In genomic region chr17:43344700-43345099, GRCh38 we compare ENCODE assay signal across 32 cellular contexts.
"Had no signal": no experiment of that assay in that cellular context is flagged by ENCODE, and none has a peak within 500 bp of the region (broad histone marks: within the 10 kb centered on the region; RNA-seq: fewer than 3 reads in every experiment).

No MANE protein-coding gene starts in this region.

- H3K27me3 Mint-ChIP-seq: activated CD4-positive, alpha-beta memory T cell treated with anti-CD3 and anti-CD28 coated beads, Interleukin-2, amount 10 ng/mL, durations not matched to agents 7 days and 5 days; activated CD4-positive, alpha-beta T cell treated with anti-CD3 and anti-CD28 coated beads, Interleukin-2, amount 10 ng/mL, durations not matched to agents 7 days and 5 days; activated CD8-positive, alpha-beta memory T cell treated with anti-CD3 and anti-CD28 coated beads, Interleukin-2, amount 10 ng/mL, durations not matched to agents 7 days and 5 days; activated naive CD4-positive, alpha-beta T cell treated with anti-CD3 and anti-CD28 coated beads, Interleukin-2, amount 50 U/mL, for 24 hours; activated naive CD8-positive, alpha-beta T cell treated with anti-CD3 and anti-CD28 coated beads, Interleukin-2, amount 50 U/mL, for 24 hours had no signal

- H3K4me3 Mint-ChIP-seq: activated CD4-positive, alpha-beta memory T cell treated with anti-CD3 and anti-CD28 coated beads, Interleukin-2, amount 10 ng/mL, durations not matched to agents 7 days and 5 days; activated CD4-positive, alpha-beta T cell treated with anti-CD3 and anti-CD28 coated beads for 36 hours; activated CD4-positive, alpha-beta T cell treated with anti-CD3 and anti-CD28 coated beads, Interleukin-2, amount 10 ng/mL, durations not matched to agents 7 days and 5 days; activated CD8-positive, alpha-beta memory T cell treated with anti-CD3 and anti-CD28 coated beads, Interleukin-2, amount 10 ng/mL, durations not matched to agents 7 days and 5 days; activated CD8-positive, alpha-beta T cell treated with anti-CD3 and anti-CD28 coated beads, Interleukin-2, amount 10 ng/mL, durations not matched to agents 7 days and 5 days; activated naive CD4-positive, alpha-beta T cell treated with anti-CD3 and anti-CD28 coated beads, Interleukin-2, amount 10 ng/mL, durations not matched to agents 7 days and 5 days; activated naive CD4-positive, alpha-beta T cell treated with anti-CD3 and anti-CD28 coated beads, Interleukin-2, amount 50 U/mL, for 24 hours; activated naive CD8-positive, alpha-beta T cell treated with anti-CD3 and anti-CD28 coated beads, Interleukin-2, amount 10 ng/mL, durations not matched to agents 7 days and 5 days; activated naive CD8-positive, alpha-beta T cell treated with anti-CD3 and anti-CD28 coated beads, Interleukin-2, amount 50 U/mL, for 24 hours; activated T-cell treated with anti-CD3 and anti-CD28 coated beads, Interleukin-2, amount 50 U/mL, for 24 hours; brain; central memory CD8-positive, alpha-beta T cell; T-helper 1 cell treated with Interleukin-12 subunit alpha and Interleukin-12 subunit beta and Interleukin-4 antibody, amounts not matched to agents 30 μg/mL and 1 μg/mL, for 36 hours; T-helper 2 cell treated with Interferon-gamma antibody and Interleukin-4, amounts not matched to agents 5 μg/mL and 100 μg/mL, for 36 hours had no signal

- H3K27ac Mint-ChIP-seq: activated CD4-positive, alpha-beta memory T cell treated with anti-CD3 and anti-CD28 coated beads, Interleukin-2, amount 10 ng/mL, durations not matched to agents 7 days and 5 days; activated CD4-positive, alpha-beta T cell treated with anti-CD3 and anti-CD28 coated beads for 36 hours; activated CD4-positive, alpha-beta T cell treated with anti-CD3 and anti-CD28 coated beads, Interleukin-2, amount 10 ng/mL, durations not matched to agents 7 days and 5 days; activated CD8-positive, alpha-beta memory T cell treated with anti-CD3 and anti-CD28 coated beads, Interleukin-2, amount 10 ng/mL, durations not matched to agents 7 days and 5 days; activated CD8-positive, alpha-beta T cell treated with anti-CD3 and anti-CD28 coated beads, Interleukin-2, amount 10 ng/mL, durations not matched to agents 7 days and 5 days; activated naive CD4-positive, alpha-beta T cell treated with anti-CD3 and anti-CD28 coated beads, Interleukin-2, amount 10 ng/mL, durations not matched to agents 7 days and 5 days; activated naive CD4-positive, alpha-beta T cell treated with anti-CD3 and anti-CD28 coated beads, Interleukin-2, amount 50 U/mL, for 24 hours; activated naive CD8-positive, alpha-beta T cell treated with anti-CD3 and anti-CD28 coated beads, Interleukin-2, amount 10 ng/mL, durations not matched to agents 7 days and 5 days; activated naive CD8-positive, alpha-beta T cell treated with anti-CD3 and anti-CD28 coated beads, Interleukin-2, amount 50 U/mL, for 24 hours; activated T-cell treated with anti-CD3 and anti-CD28 coated beads, Interleukin-2, amount 50 U/mL, for 24 hours; activated T-helper 2 cell treated with anti-CD3 and anti-CD28 coated beads, Interferon-gamma antibody, Interleukin-2, Interleukin-4, amounts not matched to agents 10 μg/mL and 5 μg/mL and 100 μg/mL, durations not matched to agents 14 hours and 24 hours and 36 hours; brain; T-helper 1 cell treated with Interleukin-12 subunit alpha and Interleukin-12 subunit beta and Interleukin-4 antibody, amounts not matched to agents 30 μg/mL and 1 μg/mL, for 36 hours; T-helper 2 cell treated with Interferon-gamma antibody and Interleukin-4, amounts not matched to agents 5 μg/mL and 100 μg/mL, for 36 hours had no signal

- DNase-seq: activated CD4-positive, alpha-beta memory T cell treated with anti-CD3 and anti-CD28 coated beads, Interleukin-2, amount 10 ng/mL, durations not matched to agents 7 days and 5 days; activated CD4-positive, alpha-beta T cell treated with anti-CD3 and anti-CD28 coated beads for 1 hour; activated CD4-positive, alpha-beta T cell treated with anti-CD3 and anti-CD28 coated beads for 36 hours; activated CD4-positive, alpha-beta T cell treated with anti-CD3 and anti-CD28 coated beads for 48 hours; activated CD4-positive, alpha-beta T cell treated with anti-CD3 and anti-CD28 coated beads, Interleukin-2, amount 10 ng/mL, durations not matched to agents 7 days and 5 days; activated CD4-positive, alpha-beta T cell treated with anti-CD3 and anti-CD28 coated beads, Interleukin-2, amount 50 U/mL, for 48 hours; activated CD4-positive, CD25-positive, alpha-beta regulatory T cell; activated CD8-positive, alpha-beta memory T cell treated with anti-CD3 and anti-CD28 coated beads for 24 hours; activated CD8-positive, alpha-beta memory T cell treated with anti-CD3 and anti-CD28 coated beads, Interleukin-2, amount 10 ng/mL, durations not matched to agents 7 days and 5 days; activated CD8-positive, alpha-beta memory T cell treated with anti-CD3 and anti-CD28 coated beads, Interleukin-2, amount 50 U/mL, for 48 hours; activated CD8-positive, alpha-beta T cell treated with anti-CD3 and anti-CD28 coated beads, Interleukin-2, amount 10 ng/mL, durations not matched to agents 7 days and 5 days; activated effector memory CD4-positive, alpha-beta T cell treated with Interleukin-2 at 50 U/mL for 16 hours; activated gamma-delta T cell; activated naive CD4-positive, alpha-beta T cell treated with anti-CD3 and anti-CD28 coated beads, Interleukin-2, amount 10 ng/mL, durations not matched to agents 7 days and 5 days; activated naive CD4-positive, alpha-beta T cell treated with Interleukin-2 at 50 U/mL for 16 hours; activated naive CD8-positive, alpha-beta T cell treated with anti-CD3 and anti-CD28 coated beads, Interleukin-2, amount 10 ng/mL, durations not matched to agents 7 days and 5 days; activated naive CD8-positive, alpha-beta T cell treated with anti-CD3 and anti-CD28 coated beads, Interleukin-2, amount 50 U/mL, for 24 hours; activated T-cell treated with anti-CD3 and anti-CD28 coated beads, Interleukin-2, amount 50 U/mL, for 24 hours; activated T-cell treated with anti-CD3 and anti-CD28 coated beads, Interleukin-2, amount 50 U/mL, for 48 hours; amygdala; caudate nucleus; cerebellar nuclear complex; T-helper 1 cell; T-helper 2 cell; T-helper 9 cell had no signal

- ATAC-seq: activated CD4-positive, alpha-beta T cell treated with anti-CD3 and anti-CD28 coated beads for 36 hours; activated CD4-positive, CD25-positive, alpha-beta regulatory T cell treated with anti-CD3 and anti-CD28 coated beads, Interleukin-2, amount 50 U/mL, for 24 hours; activated CD8-positive, alpha-beta memory T cell treated with anti-CD3 and anti-CD28 coated beads, Interleukin-2, amount 10 ng/mL, durations not matched to agents 7 days and 5 days; activated CD8-positive, alpha-beta T cell treated with anti-CD3 and anti-CD28 coated beads, Interleukin-2, amount 10 ng/mL, durations not matched to agents 7 days and 5 days; activated naive CD8-positive, alpha-beta T cell treated with anti-CD3 and anti-CD28 coated beads, Interleukin-2, amount 50 U/mL, for 24 hours had no signal

- H3K4me1 Mint-ChIP-seq: activated naive CD4-positive, alpha-beta T cell treated with anti-CD3 and anti-CD28 coated beads, Interleukin-2, amount 10 ng/mL, durations not matched to agents 7 days and 5 days; central memory CD8-positive, alpha-beta T cell had no signal
